In the genomic region with DNA sequence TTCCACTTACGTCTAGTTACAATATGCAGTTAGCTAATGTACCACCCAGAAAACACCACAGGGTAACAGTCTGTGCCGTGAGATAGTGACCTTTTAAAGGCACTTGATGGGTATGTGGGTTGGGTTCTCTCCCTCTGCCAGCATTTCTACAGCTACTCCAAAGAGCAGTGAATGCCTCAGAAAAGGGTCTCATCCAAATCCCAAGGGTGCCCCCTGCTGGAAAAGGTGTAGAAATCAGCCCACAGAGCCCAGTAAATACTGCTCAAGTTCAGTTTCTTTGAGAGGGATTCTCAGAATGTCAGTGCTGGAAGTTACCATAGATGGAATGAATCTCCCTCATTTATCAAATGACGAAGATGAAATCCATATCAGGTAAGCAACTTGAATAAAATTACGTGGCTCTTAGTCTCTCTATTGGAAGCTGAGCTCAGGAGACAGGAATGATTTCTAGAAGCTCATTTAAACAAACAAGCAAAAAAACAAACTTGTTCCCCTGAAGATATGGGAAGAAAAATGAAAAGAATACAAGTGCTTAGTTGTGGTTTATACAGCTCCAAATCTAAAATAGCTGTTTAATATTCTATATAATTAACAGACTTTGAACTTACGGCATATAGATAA, we compare ENCODE assay signal across 8 cellular contexts. TPM values are rescaled to one million over a fixed set of nuclear protein-coding genes. Genes with fewer than 3 reads are reported as not detected.
DNase-seq lines count a peak whose midpoint lies in the region; ATAC-seq lines count a peak whose summit lies in the region.

No MANE protein-coding gene starts in this region.

- H4K8ac ChIP-seq in mesendoderm (ENCODE audit: low read depth, low read length): no peak overlapping the region

- no peaks in the 10 kb centered on the region for H3K79me1 ChIP-seq in mesendoderm (ENCODE audit: low read length)

- no peaks in the 10 kb centered on the region for H3K27me3 ChIP-seq in mesendoderm (ENCODE audit: insufficient read depth, low read length, poor library complexity)

- H3K27ac ChIP-seq in mesendoderm (ENCODE audit: low read depth, low read length): no peak overlapping the region

- no peak overlapping the region for H3K4me3 ChIP-seq in mesendoderm (ENCODE audit: low read length)

- no peak overlapping the region for H2BK5ac ChIP-seq in mesendoderm (ENCODE audit: low read length)

- peak; percentile 79 for ATAC-seq in GM18508 (IDR thresholded peaks at IDR 0.05; ENCODE audit: insufficient read depth, unreplicated experiment)
- ATAC-seq in HG03159 (IDR thresholded peaks at IDR 0.05; ENCODE audit: unreplicated experiment): peak; percentile 88

- H3K4ac ChIP-seq in mesendoderm (ENCODE audit: low read depth, low read length): no peak overlapping the region

- no peaks in the 10 kb centered on the region for H3K79me2 ChIP-seq in mesendoderm (ENCODE audit: control insufficient read depth, insufficient read depth, low read length)

- no peak overlapping the region for H3K56ac ChIP-seq in mesendoderm (ENCODE audit: low read length)

- no peak overlapping the region for H4K5ac ChIP-seq in mesendoderm (ENCODE audit: low read length)

- no peaks in the 10 kb centered on the region for H3K4me1 ChIP-seq in mesendoderm (ENCODE audit: control insufficient read depth, low read depth, low read length)

- H3K4me2 ChIP-seq in mesendoderm (ENCODE audit: low read length): no peak overlapping the region

- H3K23ac ChIP-seq in mesendoderm (ENCODE audit: low read length): no peak overlapping the region

- peak; percentile 66 for DNase-seq in AG08396 (ENCODE audit: low spot score)
- peak; percentile 66 for DNase-seq in NCI-H510A treated with DMSO at 0.1 percent for 48 hours (lab: John Stamatoyannopoulos, UW)
- peak; percentile 49 for DNase-seq in activated CD4-positive, alpha-beta T cell treated with anti-CD3 and anti-CD28 coated beads, Interleukin-2, amount 50 U/mL, for 1 hour
- peak; percentile 76 for DNase-seq in ecto neural progenitor cell (ENCODE audit: low spot score)
- peak; percentile 93 for DNase-seq in mesendoderm
- DNase-seq in stimulated activated CD8-positive, alpha-beta memory T cell treated with anti-CD3 and anti-CD28 coated beads, Interleukin-4, amount 100 ng/mL, for 4 hours (ENCODE audit: low read depth in 2 of 2, low spot score in 1 of 2): peak; percentile 10 to 12

- no peak overlapping the region for H2BK15ac ChIP-seq in mesendoderm (replicated peaks; ENCODE audit: low read depth)

- no peak overlapping the region for H3K18ac ChIP-seq in mesendoderm (ENCODE audit: low read length)

- no peaks in the 10 kb centered on the region for H3K36me3 ChIP-seq in mesendoderm (ENCODE audit: control insufficient read depth, insufficient read depth, low read length)

- no peak overlapping the region for H2AK5ac ChIP-seq in mesendoderm (ENCODE audit: low read length)

- no peak overlapping the region for H3K9ac ChIP-seq in mesendoderm (ENCODE audit: low read length)

- H2BK120ac ChIP-seq in mesendoderm (ENCODE audit: low read depth, low read length): no peak overlapping the region

- WGBS in mesendoderm (ENCODE audit: extremely low coverage, insufficient coverage, low lambda C conversion rate): no CpG with 5 or more reads among the region's 5 CpGs

RNA-seq across cellular contexts. Expression of gene RNF175, which starts 9.5 kb away (rescaled TPM):
- 3.4 TPM for polyA plus RNA-seq in mesendoderm (2013, experiment 1 of 2)
- polyA plus RNA-seq in mesendoderm (2013, experiment 2 of 2): 3.4 TPM

RNA-seq across cellular contexts. Expression of gene SFRP2, which starts 38.6 kb away (rescaled TPM):
- 287 TPM for polyA plus RNA-seq in mesendoderm (2013, experiment 1 of 2)
- 303 TPM for polyA plus RNA-seq in mesendoderm (2013, experiment 2 of 2)

Comparison
In these comparisons a context has a peak if more than half of its experiments do, and no peak if none do; other contexts are left out.
1. DNase-seq: peak in every context shown above with its lines; median percentile 93 in mesendoderm; 76 in ecto neural progenitor cell; 66 in AG08396; 66 in NCI-H510A treated with DMSO at 0.1 percent for 48 hours; 49 in activated CD4-positive, alpha-beta T cell treated with anti-CD3 and anti-CD28 coated beads, Interleukin-2, amount 50 U/mL, for 1 hour; 11 in stimulated activated CD8-positive, alpha-beta memory T cell treated with anti-CD3 and anti-CD28 coated beads, Interleukin-4, amount 100 ng/mL, for 4 hours.